ENCODE assay signal across 1 cellular context in the genomic region with DNA sequence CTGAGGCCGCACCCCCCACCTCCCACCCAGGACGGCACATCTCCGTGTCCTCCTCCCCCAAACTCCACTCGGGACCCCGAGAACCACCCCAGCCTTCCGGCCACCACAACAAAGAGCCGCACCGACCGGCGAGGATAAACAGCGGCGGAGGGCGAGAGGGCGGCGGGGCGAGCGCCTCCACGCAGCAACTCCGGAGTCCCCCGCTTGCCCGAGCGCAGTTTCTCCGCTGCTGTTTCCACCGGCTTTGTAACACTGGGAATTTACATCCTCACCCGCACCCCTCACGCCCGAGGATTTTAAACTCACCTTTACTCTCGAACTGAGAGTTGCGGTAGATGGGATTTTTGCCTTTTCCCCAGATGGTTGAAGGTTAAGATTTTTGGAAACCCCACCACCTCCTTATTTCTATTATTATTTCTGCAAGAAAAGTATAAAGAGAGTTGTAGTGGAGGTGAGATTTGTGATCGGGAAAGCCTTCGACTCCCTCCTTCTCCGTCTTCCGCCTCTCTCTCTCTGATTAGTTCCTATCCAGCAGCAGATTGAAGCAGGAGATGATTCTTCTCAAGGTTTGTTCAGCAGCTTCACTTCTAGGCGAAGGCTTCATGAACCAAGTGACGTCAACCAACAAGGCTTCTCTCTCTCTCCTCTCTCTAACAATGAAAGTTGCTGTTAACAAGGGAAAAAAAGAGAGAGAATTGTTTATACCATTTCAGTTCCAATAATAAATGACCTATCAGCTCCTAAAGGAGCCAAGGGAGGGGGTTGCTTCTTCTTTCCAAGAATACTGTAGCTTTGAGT.
TF ChIP-seq lines count a peak whose summit lies in the region.

A gene with protein sequence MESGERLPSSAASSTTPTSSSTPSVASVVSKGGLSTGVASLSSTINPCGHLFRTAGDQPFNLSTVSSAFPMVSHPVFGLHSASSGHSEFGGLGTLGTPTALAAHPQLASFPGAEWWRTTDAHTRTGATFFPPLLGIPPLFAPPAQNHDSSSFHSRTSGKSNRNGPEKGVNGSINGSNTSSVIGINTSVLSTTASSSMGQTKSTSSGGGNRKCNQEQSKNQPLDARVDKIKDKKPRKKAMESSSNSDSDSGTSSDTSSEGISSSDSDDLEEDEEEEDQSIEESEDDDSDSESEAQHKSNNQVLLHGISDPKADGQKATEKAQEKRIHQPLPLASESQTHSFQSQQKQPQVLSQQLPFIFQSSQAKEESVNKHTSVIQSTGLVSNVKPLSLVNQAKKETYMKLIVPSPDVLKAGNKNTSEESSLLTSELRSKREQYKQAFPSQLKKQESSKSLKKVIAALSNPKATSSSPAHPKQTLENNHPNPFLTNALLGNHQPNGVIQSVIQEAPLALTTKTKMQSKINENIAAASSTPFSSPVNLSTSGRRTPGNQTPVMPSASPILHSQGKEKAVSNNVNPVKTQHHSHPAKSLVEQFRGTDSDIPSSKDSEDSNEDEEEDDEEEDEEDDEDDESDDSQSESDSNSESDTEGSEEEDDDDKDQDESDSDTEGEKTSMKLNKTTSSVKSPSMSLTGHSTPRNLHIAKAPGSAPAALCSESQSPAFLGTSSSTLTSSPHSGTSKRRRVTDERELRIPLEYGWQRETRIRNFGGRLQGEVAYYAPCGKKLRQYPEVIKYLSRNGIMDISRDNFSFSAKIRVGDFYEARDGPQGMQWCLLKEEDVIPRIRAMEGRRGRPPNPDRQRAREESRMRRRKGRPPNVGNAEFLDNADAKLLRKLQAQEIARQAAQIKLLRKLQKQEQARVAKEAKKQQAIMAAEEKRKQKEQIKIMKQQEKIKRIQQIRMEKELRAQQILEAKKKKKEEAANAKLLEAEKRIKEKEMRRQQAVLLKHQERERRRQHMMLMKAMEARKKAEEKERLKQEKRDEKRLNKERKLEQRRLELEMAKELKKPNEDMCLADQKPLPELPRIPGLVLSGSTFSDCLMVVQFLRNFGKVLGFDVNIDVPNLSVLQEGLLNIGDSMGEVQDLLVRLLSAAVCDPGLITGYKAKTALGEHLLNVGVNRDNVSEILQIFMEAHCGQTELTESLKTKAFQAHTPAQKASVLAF (N-terminal part only) (minus strand): TSS at position 613 of the 798 bp plus-strand sequence. CDS start 137,829 bp downstream, outside the sequence.

TF ChIP-seq in HepG2, 621 proteins besides CTCF, POLR2A, EP300 and RAD21 (continued from another document and continues in another):
- TF ChIP-seq ZBTB34 (CRISPR knock-in tag; IDR thresholded peaks at IDR 0.05), result 0 out of 2 replicates have a peak, but pooled peaks have one; percentile 44
- peak; percentile 40; the same call in 1 of the 2 replicates for TF ChIP-seq KDM5A (IDR thresholded peaks at IDR 0.05; ENCODE audit: borderline replicate concordance, low read length)
- TF ChIP-seq PRMT3 (CRISPR knock-in tag; IDR thresholded peaks at IDR 0.05; ENCODE audit: borderline replicate concordance, low read depth), result 0 out of 2 replicates have a peak, but pooled peaks have one; percentile 68
- no peak for TF ChIP-seq ZSCAN25 (CRISPR knock-in tag; IDR thresholded peaks at IDR 0.05)
- TF ChIP-seq, protein P1, sequence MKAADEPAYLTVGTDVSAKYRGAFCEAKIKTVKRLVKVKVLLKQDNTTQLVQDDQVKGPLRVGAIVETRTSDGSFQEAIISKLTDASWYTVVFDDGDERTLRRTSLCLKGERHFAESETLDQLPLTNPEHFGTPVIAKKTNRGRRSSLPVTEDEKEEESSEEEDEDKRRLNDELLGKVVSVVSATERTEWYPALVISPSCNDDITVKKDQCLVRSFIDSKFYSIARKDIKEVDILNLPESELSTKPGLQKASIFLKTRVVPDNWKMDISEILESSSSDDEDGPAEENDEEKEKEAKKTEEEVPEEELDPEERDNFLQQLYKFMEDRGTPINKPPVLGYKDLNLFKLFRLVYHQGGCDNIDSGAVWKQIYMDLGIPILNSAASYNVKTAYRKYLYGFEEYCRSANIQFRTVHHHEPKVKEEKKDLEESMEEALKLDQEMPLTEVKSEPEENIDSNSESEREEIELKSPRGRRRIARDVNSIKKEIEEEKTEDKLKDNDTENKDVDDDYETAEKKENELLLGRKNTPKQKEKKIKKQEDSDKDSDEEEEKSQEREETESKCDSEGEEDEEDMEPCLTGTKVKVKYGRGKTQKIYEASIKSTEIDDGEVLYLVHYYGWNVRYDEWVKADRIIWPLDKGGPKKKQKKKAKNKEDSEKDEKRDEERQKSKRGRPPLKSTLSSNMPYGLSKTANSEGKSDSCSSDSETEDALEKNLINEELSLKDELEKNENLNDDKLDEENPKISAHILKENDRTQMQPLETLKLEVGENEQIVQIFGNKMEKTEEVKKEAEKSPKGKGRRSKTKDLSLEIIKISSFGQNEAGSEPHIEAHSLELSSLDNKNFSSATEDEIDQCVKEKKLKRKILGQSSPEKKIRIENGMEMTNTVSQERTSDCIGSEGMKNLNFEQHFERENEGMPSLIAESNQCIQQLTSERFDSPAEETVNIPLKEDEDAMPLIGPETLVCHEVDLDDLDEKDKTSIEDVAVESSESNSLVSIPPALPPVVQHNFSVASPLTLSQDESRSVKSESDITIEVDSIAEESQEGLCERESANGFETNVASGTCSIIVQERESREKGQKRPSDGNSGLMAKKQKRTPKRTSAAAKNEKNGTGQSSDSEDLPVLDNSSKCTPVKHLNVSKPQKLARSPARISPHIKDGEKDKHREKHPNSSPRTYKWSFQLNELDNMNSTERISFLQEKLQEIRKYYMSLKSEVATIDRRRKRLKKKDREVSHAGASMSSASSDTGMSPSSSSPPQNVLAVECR (CRISPR knock-in tag; IDR thresholded peaks at IDR 0.05; ENCODE audit: borderline replicate concordance), result peak; percentile 12; the same call in 1 of the 2 replicates
- TF ChIP-seq ZNF605 (CRISPR knock-in tag; IDR thresholded peaks at IDR 0.05), result peak; percentile 76
- peak; percentile 75 for TF ChIP-seq KMT2A (CRISPR knock-in tag; IDR thresholded peaks at IDR 0.05)
- TF ChIP-seq SRSF1 (optimal IDR thresholded peaks at IDR 0.05; ENCODE audit: low read depth, low read length), result peak; percentile 6
- 0 out of 2 replicates have a peak, but pooled peaks have one; percentile 36 for TF ChIP-seq ZNF878 (CRISPR knock-in tag; IDR thresholded peaks at IDR 0.05)
- TF ChIP-seq PLSCR1 (CRISPR knock-in tag; IDR thresholded peaks at IDR 0.05; ENCODE audit: borderline replicate concordance), result no peak
- TF ChIP-seq MED8 (CRISPR knock-in tag; IDR thresholded peaks at IDR 0.05; ENCODE audit: insufficient replicate concordance), result peak; percentile 43
- TF ChIP-seq POGK (CRISPR knock-in tag; conservative IDR thresholded peaks at IDR 0.05), result 0 out of 2 replicates have a peak, but pooled peaks have one; percentile 2
- no peak for TF ChIP-seq KLF15 (CRISPR knock-in tag; IDR thresholded peaks at IDR 0.05; ENCODE audit: borderline replicate concordance)
- no peak for TF ChIP-seq ELF4 (CRISPR knock-in tag; IDR thresholded peaks at IDR 0.05; ENCODE audit: borderline replicate concordance)
- 0 out of 2 replicates have a peak, but pooled peaks have one; percentile 2 for TF ChIP-seq ZNF546 (CRISPR knock-in tag; conservative IDR thresholded peaks at IDR 0.05)
- 0 out of 2 replicates have a peak, but pooled peaks have one; percentile 39 for TF ChIP-seq SOX13 (IDR thresholded peaks at IDR 0.05)
- no peak; a peak in 1 of 4 replicates for TF ChIP-seq SOX13 (CRISPR knock-in tag; conservative IDR thresholded peaks at IDR 0.05 in 1 of 2, IDR thresholded peaks at IDR 0.05 in 1 of 2)
- TF ChIP-seq, protein P2, sequence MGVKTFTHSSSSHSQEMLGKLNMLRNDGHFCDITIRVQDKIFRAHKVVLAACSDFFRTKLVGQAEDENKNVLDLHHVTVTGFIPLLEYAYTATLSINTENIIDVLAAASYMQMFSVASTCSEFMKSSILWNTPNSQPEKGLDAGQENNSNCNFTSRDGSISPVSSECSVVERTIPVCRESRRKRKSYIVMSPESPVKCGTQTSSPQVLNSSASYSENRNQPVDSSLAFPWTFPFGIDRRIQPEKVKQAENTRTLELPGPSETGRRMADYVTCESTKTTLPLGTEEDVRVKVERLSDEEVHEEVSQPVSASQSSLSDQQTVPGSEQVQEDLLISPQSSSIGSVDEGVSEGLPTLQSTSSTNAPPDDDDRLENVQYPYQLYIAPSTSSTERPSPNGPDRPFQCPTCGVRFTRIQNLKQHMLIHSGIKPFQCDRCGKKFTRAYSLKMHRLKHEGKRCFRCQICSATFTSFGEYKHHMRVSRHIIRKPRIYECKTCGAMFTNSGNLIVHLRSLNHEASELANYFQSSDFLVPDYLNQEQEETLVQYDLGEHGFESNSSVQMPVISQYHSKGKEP (CRISPR knock-in tag; IDR thresholded peaks at IDR 0.05), result 0 out of 2 replicates have a peak, but pooled peaks have one; percentile 7
- no peak for TF ChIP-seq YEATS2 (CRISPR knock-in tag; IDR thresholded peaks at IDR 0.05; ENCODE audit: borderline replicate concordance)
- TF ChIP-seq ZNF143 (CRISPR knock-in tag; IDR thresholded peaks at IDR 0.05), result no peak
- 0 out of 2 replicates have a peak, but pooled peaks have one; percentile 11 for TF ChIP-seq ATF2 (CRISPR knock-in tag; IDR thresholded peaks at IDR 0.05)
- no peak for TF ChIP-seq ZNF530 (CRISPR knock-in tag; IDR thresholded peaks at IDR 0.05; ENCODE audit: low read depth)
- TF ChIP-seq RFXANK (CRISPR knock-in tag; IDR thresholded peaks at IDR 0.05), result no peak
- TF ChIP-seq ZNF33B (CRISPR knock-in tag; IDR thresholded peaks at IDR 0.05), result 0 out of 2 replicates have a peak, but pooled peaks have one; percentile 21
- 0 out of 2 replicates have a peak, but pooled peaks have one; percentile 35 for TF ChIP-seq MXD3 (CRISPR knock-in tag; IDR thresholded peaks at IDR 0.05)
- no peak for TF ChIP-seq ZUFSP (CRISPR knock-in tag; IDR thresholded peaks at IDR 0.05; ENCODE audit: borderline replicate concordance)
- TF ChIP-seq HNRNPL (IDR thresholded peaks at IDR 0.05; ENCODE audit: low read depth, low read length), result 0 out of 2 replicates have a peak, but pooled peaks have one; percentile 16
- TF ChIP-seq IKZF5 (CRISPR knock-in tag; IDR thresholded peaks at IDR 0.05), result peak; percentile 44; the same call in 1 of the 2 replicates
- TF ChIP-seq U2AF2 (IDR thresholded peaks at IDR 0.05; ENCODE audit: low read depth, low read length), result 0 out of 2 replicates have a peak, but pooled peaks have one; percentile 4
- TF ChIP-seq MTA1 (CRISPR knock-in tag; IDR thresholded peaks at IDR 0.05; ENCODE audit: borderline replicate concordance), result 0 out of 2 replicates have a peak, but pooled peaks have one; percentile 49
- TF ChIP-seq NFKB2 (CRISPR knock-in tag; IDR thresholded peaks at IDR 0.05; ENCODE audit: borderline replicate concordance), result no peak
- no peak for TF ChIP-seq ZNF17 (CRISPR knock-in tag; IDR thresholded peaks at IDR 0.05)
